Comparison of ENCODE assay signal across 1 cellular context in the genomic region with DNA sequence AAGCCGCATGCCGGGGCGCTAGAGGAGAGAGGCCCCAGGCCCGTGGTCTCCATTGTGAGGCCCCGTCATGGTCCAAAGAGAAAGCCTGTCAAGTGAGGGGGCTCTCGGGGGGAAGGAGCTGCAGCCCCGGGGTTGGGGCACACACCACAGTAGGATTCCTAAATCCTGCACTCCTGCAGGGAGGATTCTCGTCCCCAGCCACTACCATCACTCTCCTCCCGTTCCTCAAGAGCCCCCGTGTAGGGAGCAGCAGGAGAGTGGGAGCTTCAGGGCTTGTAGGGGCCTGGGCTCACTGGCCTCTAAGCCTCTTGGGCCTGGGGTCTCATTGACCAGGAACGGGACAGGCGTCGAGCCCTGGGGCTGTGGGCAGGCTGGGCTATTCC.
TF ChIP-seq lines count a peak whose summit lies in the region.

No MANE protein-coding gene starts in this region.

TF ChIP-seq in H1, 55 proteins besides CTCF, POLR2A, EP300 and RAD21:
- no peak for TF ChIP-seq CHD2 (IDR thresholded peaks at IDR 0.05; ENCODE audit: low read length)
- no peak for TF ChIP-seq NANOG (IDR thresholded peaks at IDR 0.05; ENCODE audit: insufficient read depth, low read depth, low read length, poor library complexity, severe bottlenecking)
- TF ChIP-seq, protein P1, sequence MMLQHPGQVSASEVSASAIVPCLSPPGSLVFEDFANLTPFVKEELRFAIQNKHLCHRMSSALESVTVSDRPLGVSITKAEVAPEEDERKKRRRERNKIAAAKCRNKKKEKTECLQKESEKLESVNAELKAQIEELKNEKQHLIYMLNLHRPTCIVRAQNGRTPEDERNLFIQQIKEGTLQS (IDR thresholded peaks at IDR 0.05; ENCODE audit: insufficient read depth, low read depth, low read length): no peak
- TF ChIP-seq KDM4A (IDR thresholded peaks at IDR 0.05; ENCODE audit: low read depth, low read length, severe bottlenecking): no peak
- TF ChIP-seq TAF1 (IDR thresholded peaks at IDR 0.05; ENCODE audit: low read depth, low read length): no peak
- no peak for TF ChIP-seq SRF (IDR thresholded peaks at IDR 0.05; ENCODE audit: low read depth, low read length)
